Comparison of ENCODE assay signal across 1 cellular context in the genomic region with DNA sequence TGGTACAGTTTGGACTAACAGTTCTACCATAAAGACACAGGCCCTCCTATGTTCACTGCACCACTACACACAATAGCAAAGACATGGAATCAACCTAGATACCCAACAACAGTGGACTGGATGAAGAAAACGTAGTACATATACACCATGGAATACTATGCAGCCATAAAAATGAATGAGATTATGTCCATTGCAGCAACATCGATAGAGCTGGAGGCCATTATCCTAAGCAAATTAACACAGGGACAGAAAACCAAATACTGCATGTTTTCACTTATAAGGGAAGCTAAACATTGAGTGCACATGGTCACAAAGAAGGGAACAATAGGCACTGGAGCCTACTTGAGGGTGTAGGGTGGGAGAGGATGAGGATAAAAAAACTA.
TF ChIP-seq lines count a peak whose summit lies in the region.

No MANE protein-coding gene starts in this region.

TF ChIP-seq in HEK293, 187 proteins besides CTCF, POLR2A, EP300 and RAD21:
- TF ChIP-seq ZNF146 (tag by site-specific recombination; IDR thresholded peaks at IDR 0.05) (peak; percentile 61), ZSCAN4 (tag by site-specific recombination; IDR thresholded peaks at IDR 0.05) (no peak)
